14 cellular contexts compared by ENCODE assay signal in genomic region chr14:100537701-100538565, GRCh38. TPM values are rescaled to one million over a fixed set of nuclear protein-coding genes. Genes with fewer than 3 reads are reported as not detected.
A peak's percentile ranks its signal among the peaks of the same experiment; 100 is the strongest.
DNase-seq lines count a peak whose midpoint lies in the region; ATAC-seq, FAIRE-seq and TF ChIP-seq lines count a peak whose summit lies in the region.
"Had no signal": no experiment of that assay in that cellular context is flagged by ENCODE, and none has a peak within 500 bp of the region (broad histone marks: within the 10 kb centered on the region; RNA-seq: fewer than 3 reads in every experiment).

No MANE protein-coding gene starts in this region.

- H3K9ac ChIP-seq in SK-N-SH: no peak overlapping the region
- H3K9ac ChIP-seq in H1 (replicated peaks in 1 of 4; ENCODE audit: extremely low read depth in 1 of 4, low read depth in 3 of 4, low read length in 3 of 4): no peak overlapping the region

- POLR2A ChIA-PET in SK-N-SH (lab: Yijun Ruan, JAX): interaction anchor here (12.0 kb wide), 1 partner anchor 97 kb away, joined by 91 read pairs; no protein-coding TSS in a partner anchor
- POLR2A ChIA-PET in H1 (lab: Charles Lee; ENCODE audit: partially characterized antibody): interaction anchor here (1.2 kb wide), 1 partner anchor 31 kb away, joined by 4 read pairs; no protein-coding TSS in a partner anchor

- no peak overlapping the region for H2AK5ac ChIP-seq in H1 (ENCODE audit: low read depth, low read length)

- H3K18ac ChIP-seq in H1 (ENCODE audit: extremely low read depth, low read length): no peak overlapping the region; the same call in 1 of the 2 replicates

- no peak overlapping the region for H3K14ac ChIP-seq in H1 (ENCODE audit: insufficient read length)

- H3K79me1 ChIP-seq in H1 (ENCODE audit: low read depth, low read length): no peaks in the 10 kb centered on the region

- TF ChIP-seq POLR2A in H1 (IDR thresholded peaks at IDR 0.05; ENCODE audit: control extremely low read depth in 1 of 2, low read depth in 2 of 2, low read length in 2 of 2) (no peak), right lobe of liver (IDR thresholded peaks at IDR 0.05) (no peak)

- H3K4me1 ChIP-seq in SK-N-SH (ENCODE audit: control insufficient read depth in 1 of 2, insufficient read depth in 2 of 2, low read depth in 1 of 2, low read length in 1 of 2) (peaks cover 0 to 56% of the 10 kb centered on the region in 2 experiments; a peak in 1 of 4 replicates), H1 (replicated peaks in 1 of 4; ENCODE audit: control insufficient read depth in 3 of 4, insufficient read depth in 4 of 4, low read length in 3 of 4) (peaks cover 0 to 10% (median 0%) of the 10 kb centered on the region in 4 experiments; a peak in 1 of 7 replicates), right lobe of liver (peaks cover 0 to 22% (median 9%) of the 10 kb centered on the region in 4 donors)

- TF ChIP-seq CTCF in SK-N-SH (IDR thresholded peaks at IDR 0.05): no peak
- TF ChIP-seq CTCF in H1 (IDR thresholded peaks at IDR 0.05; ENCODE audit: control extremely low read depth in 1 of 3, insufficient read depth in 1 of 3, low read depth in 1 of 3, low read length in 3 of 3): no peak
- TF ChIP-seq CTCF in right lobe of liver (IDR thresholded peaks at IDR 0.05): no peak

- no peak overlapping the region for H2BK5ac ChIP-seq in H1 (ENCODE audit: low read depth, low read length)

- no peak overlapping the region for H4K5ac ChIP-seq in H1 (ENCODE audit: insufficient read length, low read depth, low read length)

- no peak overlapping the region for H2BK15ac ChIP-seq in H1 (ENCODE audit: low read length)

- H2BK12ac ChIP-seq in H1 (ENCODE audit: low read depth, low read length): no peak overlapping the region

- H3K79me2 ChIP-seq in SK-N-SH (ENCODE audit: insufficient read depth) (no peaks in the 10 kb centered on the region), H1 (ENCODE audit: control insufficient read depth in 1 of 2, insufficient read depth in 2 of 2, low read length in 2 of 2) (no peaks in the 10 kb centered on the region)

- H3K4ac ChIP-seq in H1 (replicated peaks; ENCODE audit: insufficient read length, low read depth, low read length): no peak overlapping the region

- H4K8ac ChIP-seq in H1 (ENCODE audit: extremely low read depth, insufficient read depth, low read length): peak overlapping the region; percentile 86; the same call in 1 of the 2 replicates

- no peak overlapping the region for H3K56ac ChIP-seq in H1 (replicated peaks; ENCODE audit: insufficient read length, low read depth, low read length)

- TF ChIP-seq EP300 in SK-N-SH (IDR thresholded peaks at IDR 0.05; ENCODE audit: borderline replicate concordance in 1 of 2, low read depth in 1 of 2, low read length in 1 of 2): no peak
- TF ChIP-seq EP300 in H1 (IDR thresholded peaks at IDR 0.05; ENCODE audit: borderline replicate concordance in 1 of 2, low read depth in 2 of 2, low read length in 2 of 2): no peak

- H3K23me2 ChIP-seq in H1 (ENCODE audit: low read depth, low read length): no peaks in the 10 kb centered on the region

- no peak overlapping the region for H2BK120ac ChIP-seq in H1 (replicated peaks; ENCODE audit: low read depth, low read length)

- TF ChIP-seq RAD21 in SK-N-SH (IDR thresholded peaks at IDR 0.05; ENCODE audit: low read length) (no peak), H1 (IDR thresholded peaks at IDR 0.05 in 1 of 2, conservative IDR thresholded peaks at IDR 0.05 in 1 of 2; ENCODE audit: low read depth in 2 of 2, low read length in 2 of 2) (no peak)

- no peak overlapping the region for H3K23ac ChIP-seq in H1 (ENCODE audit: insufficient read length)

- no peaks in the 10 kb centered on the region for H3K27me3 ChIP-seq in SK-N-SH (ENCODE audit: insufficient read depth)
- no peaks in the 10 kb centered on the region for H3K27me3 ChIP-seq in H1 (replicated peaks in 1 of 4; ENCODE audit: control insufficient read depth in 3 of 4, extremely low read depth in 1 of 4, insufficient read depth in 3 of 4, low read length in 3 of 4)
- H3K27me3 ChIP-seq in right lobe of liver: no peaks in the 10 kb centered on the region

- H3K36me3 ChIP-seq in SK-N-SH (replicated peaks in 1 of 2; ENCODE audit: control insufficient read depth in 1 of 2, insufficient read depth in 2 of 2, low read length in 1 of 2) (peaks cover 0 to 1% of the 10 kb centered on the region in 2 experiments), H1 (ENCODE audit: control insufficient read depth in 2 of 4, insufficient read depth in 4 of 4, low read length in 3 of 4) (no peaks in the 10 kb centered on the region), right lobe of liver (no peaks in the 10 kb centered on the region)

- H3K9me3 ChIP-seq in SK-N-SH (no peaks in the 10 kb centered on the region), H1 (ENCODE audit: insufficient read depth in 2 of 2, low read depth in 1 of 2, low read length in 1 of 2) (no peaks in the 10 kb centered on the region), right lobe of liver (no peaks in the 10 kb centered on the region)

- CTCF ChIA-PET in SK-N-SH (lab: Yijun Ruan, JAX): interaction anchor here (0.6 to 11.4 kb wide), 4 partner anchors 98 to 154 kb away, joined by 3 to 82 read pairs (median 6); no protein-coding TSS in a partner anchor
- CTCF ChIA-PET in H1 (lab: Charles Lee; ENCODE audit: partially characterized antibody): interaction anchor here (0.7 to 6.3 kb wide), 11 partner anchors 14 to 159 kb away, joined by 3 to 57 read pairs (median 4); no protein-coding TSS in a partner anchor

- FAIRE-seq in H1 (lab: Jason Lieb, UNC): no peak
- FAIRE-seq: GM19239 had no signal

- no peaks in the 10 kb centered on the region for H3K9me2 ChIP-seq in SK-N-SH

- H3K27ac ChIP-seq in SK-N-SH (ENCODE audit: low read depth in 2 of 2, low read length in 1 of 2): peak overlapping the region in 1 of 2 experiments; percentile 73; a peak in 1 of 4 replicates
- no peak overlapping the region for H3K27ac ChIP-seq in H1 (ENCODE audit: low read depth, low read length)
- no peak overlapping the region for H3K27ac ChIP-seq in right lobe of liver
- H3K27ac ChIP-seq: 22Rv1 had no signal

- no peak overlapping the region for H3K4me2 ChIP-seq in SK-N-SH
- H3K4me2 ChIP-seq in H1 (ENCODE audit: insufficient read depth in 1 of 2, low read depth in 2 of 2, low read length in 2 of 2): no peak overlapping the region

- H3K4me3 ChIP-seq in SK-N-SH (ENCODE audit: low read depth in 2 of 2, low read length in 1 of 2): no peak overlapping the region
- no peak overlapping the region for H3K4me3 ChIP-seq in H1 (ENCODE audit: extremely low read depth in 1 of 4, insufficient read depth in 2 of 4, low read depth in 3 of 4, low read length in 4 of 4)
- no peak overlapping the region for H3K4me3 ChIP-seq in right lobe of liver

- no peak overlapping the region for H2AFZ ChIP-seq in SK-N-SH (ENCODE audit: low read depth)
- no peak overlapping the region for H2AFZ ChIP-seq in H1 (ENCODE audit: low read length)

- peak; percentile 39 for DNase-seq in SK-N-SH
- DNase-seq in H1 (ENCODE audit: low read depth in 1 of 2, low spot score in 2 of 2): peak in 1 of 2 experiments; percentile 52
- peak; percentile 14 to 49 (median 43) for DNase-seq in right lobe of liver
- DNase-seq in stimulated activated naive CD8-positive, alpha-beta T cell treated with anti-CD3 and anti-CD28 coated beads, Interleukin-15, Interleukin-2, amounts not matched to agents 100 U/mL and 50 U/mL, for 24 hours: peak; percentile 1
- DNase-seq in cerebellar nuclear complex (lab: John Stamatoyannopoulos, UW): no peak
- no peak for DNase-seq in NCI-H187 (lab: John Stamatoyannopoulos, UW)
- DNase-seq: cortex of kidney, foreskin fibroblast, Kasumi-1, PC-3 had no signal

- no peak for ATAC-seq in SK-N-SH treated with all-trans-retinoic acid at 6 μM for 48 hours
- ATAC-seq in right lobe of liver: no peak
- ATAC-seq in stimulated activated naive CD8-positive, alpha-beta T cell treated with anti-CD3 and anti-CD28 coated beads, Interleukin-15, Interleukin-2, amounts not matched to agents 100 U/mL and 50 U/mL, for 24 hours: no peak
- ATAC-seq in HG03378 (IDR thresholded peaks at IDR 0.05; ENCODE audit: unreplicated experiment): no peak
- ATAC-seq: PC-3 had no signal

- no peak overlapping the region for H4K91ac ChIP-seq in H1 (replicated peaks; ENCODE audit: insufficient read length, low read length)

- H2BK20ac ChIP-seq in H1 (ENCODE audit: low read length): no peak overlapping the region

- whole genome bisulfite sequencing in SK-N-SH (ENCODE audit: low lambda C conversion rate): 88% methylated on average over 26 of the region's 68 CpGs
- 90% methylated on average over 46 of the region's 68 CpGs; no CpG with 5 or more reads in 1 of the 2 experiments for WGBS in H1 (ENCODE audit: extremely low coverage in 1 of 2, insufficient coverage in 1 of 2, insufficient read length in 1 of 2, insufficient replicate concordance in 2 of 2, low coverage in 1 of 2, low lambda C conversion rate in 2 of 2, missing lambda C conversion rate in 1 of 2), 2 experiments
- 82% methylated on average over 7 of the region's 68 CpGs for whole genome bisulfite sequencing in right lobe of liver (ENCODE audit: insufficient coverage, low coverage, low lambda C conversion rate, missing lambda C conversion rate)

- H4K20me1 ChIP-seq in SK-N-SH (ENCODE audit: insufficient read depth): no peaks in the 10 kb centered on the region
- no peaks in the 10 kb centered on the region for H4K20me1 ChIP-seq in H1 (replicated peaks in 1 of 2; ENCODE audit: control insufficient read depth in 1 of 2, insufficient read depth in 2 of 2, low read length in 2 of 2)

- intact Hi-C loops in right lobe of liver (cut with DNase I): loop anchor here in 1 of 2 donors (10.0 kb wide), 1 partner anchor 117 kb away; no protein-coding TSS in a partner anchor

- H3F3A ChIP-seq in SK-N-SH (replicated peaks; ENCODE audit: insufficient read depth): no peaks in the 10 kb centered on the region

TF ChIP-seq in SK-N-SH, 30 proteins besides CTCF, POLR2A, EP300 and RAD21 (continues in another document):
- no peak for TF ChIP-seq ELF1 (IDR thresholded peaks at IDR 0.05)

TF ChIP-seq in SK-N-SH treated with all-trans-retinoic acid at 6 μM for 48 hours, 23 proteins besides CTCF, POLR2A, EP300 and RAD21 (continues in another document):
- no peak for TF ChIP-seq TCF4 (CRISPR knock-in tag; IDR thresholded peaks at IDR 0.05; ENCODE audit: borderline replicate concordance)

TF ChIP-seq in H1, 55 proteins besides CTCF, POLR2A, EP300 and RAD21 (continues in another document):
- no peak for TF ChIP-seq POU5F1 (IDR thresholded peaks at IDR 0.05; ENCODE audit: low read depth, low read length)

RNA-seq across cellular contexts. Expression of gene BEGAIN, which starts 49.3 kb away (rescaled TPM):
- 4.2 and 4.4 TPM in 2 replicates for polyA plus RNA-seq in SK-N-SH (2012; rRNA removed)
- 1.9 and 4.4 TPM in 2 replicates for polyA plus RNA-seq in SK-N-SH (2012; cell fraction: cytosol; rRNA removed)
- 23.8 and 41.4 TPM in 2 replicates for polyA plus RNA-seq in SK-N-SH (2012; cell fraction: nucleus; rRNA removed)
- 2.1 and 3.0 TPM in 2 replicates for total RNA-seq in H1 (2021; fragmentation: NEBNext Ultra II Directional; extraction: Animal tissue kit (Norgen Biotek cat#: 25700))
- 2.9 and 3.7 TPM in 2 replicates for polyA plus RNA-seq in H1 (2011; rRNA removed)
- polyA plus RNA-seq in H1 (2011; cell fraction: cytosol; rRNA removed): 2.7 TPM
- polyA plus RNA-seq in H1 (2011; cell fraction: nucleus; rRNA removed): 5.0 TPM
- 2.0 to 3.5 TPM (median 2.7 TPM) in 4 replicates for polyA plus RNA-seq in H1 (2012, experiment 1 of 2)
- 1.5 TPM for polyA plus RNA-seq in H1 (2012, experiment 2 of 2)
- polyA plus RNA-seq in H1 (2013, experiment 1 of 2): 1.6 TPM
- polyA plus RNA-seq in H1 (2013, experiment 2 of 2): 1.8 TPM
- 1.0 and 1.7 TPM in 2 replicates for polyA minus RNA-seq in H1 (2011; rRNA and poly(A)+ RNA removed)
- 1.4 TPM for polyA minus RNA-seq in H1 (2011; cell fraction: cytosol; rRNA and poly(A)+ RNA removed)
- 1.9 TPM for polyA minus RNA-seq in H1 (2011; cell fraction: nucleus; rRNA and poly(A)+ RNA removed)
- under 1 TPM; 0.12 to 0.61 (median 0.34) TPM for total RNA-seq in right lobe of liver

Comparison
In these comparisons a context has a peak if more than half of its experiments do, and no peak if none do; other contexts are left out.
1. DNase-seq: peak in SK-N-SH (single experiment), right lobe of liver (3 of 3) and stimulated activated naive CD8-positive, alpha-beta T cell treated with anti-CD3 and anti-CD28 coated beads, Interleukin-15, Interleukin-2, amounts not matched to agents 100 U/mL and 50 U/mL, for 24 hours (single experiment); none in cerebellar nuclear complex (0 of 2) and NCI-H187 (0 of 2).
2. Of the 17 proteins assayed by ChIP-seq in both H1 and SK-N-SH: peak only in H1: MAX; only in SK-N-SH: none; in both: none; in neither: 16.